33 cellular contexts compared by ENCODE assay signal in the genomic region with DNA sequence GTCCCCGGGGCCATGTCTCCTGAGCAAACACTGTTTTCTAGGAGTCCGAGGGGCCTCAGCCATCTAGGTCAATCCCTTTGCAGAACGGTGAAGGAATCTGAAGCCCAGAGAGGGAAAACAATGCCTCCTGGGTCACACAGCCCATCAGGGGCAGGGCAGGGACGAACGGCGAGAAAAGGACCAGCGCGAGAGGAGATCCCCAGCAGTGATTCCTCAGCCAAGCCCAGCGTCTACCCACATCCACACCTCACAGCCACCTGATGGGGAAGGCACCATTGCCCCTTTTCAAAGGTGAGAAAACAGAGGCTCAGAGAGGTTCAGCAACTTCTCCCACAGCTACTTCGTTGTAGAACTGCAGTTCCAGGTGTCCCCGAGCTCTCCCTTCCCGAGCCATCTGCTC. TPM values are rescaled to one million over a fixed set of nuclear protein-coding genes. Genes with fewer than 3 reads are reported as not detected.
"Had no signal": no experiment of that assay in that cellular context is flagged by ENCODE, and none has a peak within 500 bp of the region (broad histone marks: within the 10 kb centered on the region; RNA-seq: fewer than 3 reads in every experiment).

No MANE protein-coding gene starts in this region.

- H3K4me3 ChIP-seq: adrenal gland, body of pancreas, esophagus squamous epithelium, gastroesophageal sphincter, heart right ventricle had no signal

- H3K27ac ChIP-seq: adrenal gland, body of pancreas, epithelial cell of prostate, esophagus squamous epithelium, gastroesophageal sphincter, heart right ventricle had no signal

- ATAC-seq: activated CD4-positive, alpha-beta T cell treated with anti-CD3 and anti-CD28 coated beads for 36 hours; activated CD8-positive, alpha-beta memory T cell treated with anti-CD3 and anti-CD28 coated beads, Interleukin-2, amount 10 ng/mL, durations not matched to agents 7 days and 5 days; activated CD8-positive, alpha-beta T cell treated with anti-CD3 and anti-CD28 coated beads, Interleukin-2, amount 10 ng/mL, durations not matched to agents 7 days and 5 days; activated naive CD8-positive, alpha-beta T cell treated with anti-CD3 and anti-CD28 coated beads, Interleukin-2, amount 50 U/mL, for 24 hours; gastroesophageal sphincter; heart right ventricle; T-helper 17 cell had no signal

- DNase-seq: activated CD4-positive, alpha-beta memory T cell treated with anti-CD3 and anti-CD28 coated beads for 36 hours; activated CD4-positive, alpha-beta T cell treated with anti-CD3 and anti-CD28 coated beads for 36 hours; activated CD4-positive, alpha-beta T cell treated with anti-CD3 and anti-CD28 coated beads, Interleukin-2, amount 10 ng/mL, durations not matched to agents 24 days and 14 days; activated CD4-positive, CD25-positive, alpha-beta regulatory T cell; activated CD4-positive, CD25-positive, alpha-beta regulatory T cell treated with anti-CD3 and anti-CD28 coated beads, Interleukin-2, amount 50 U/mL, for 72 hours; activated CD8-positive, alpha-beta memory T cell treated with anti-CD3 and anti-CD28 coated beads, Interleukin-2, amount 10 ng/mL, durations not matched to agents 7 days and 5 days; activated CD8-positive, alpha-beta memory T cell treated with anti-CD3 and anti-CD28 coated beads, Interleukin-2, amount 50 U/mL, for 4 hours; activated CD8-positive, alpha-beta T cell treated with anti-CD3 and anti-CD28 coated beads, Interleukin-2, amount 10 ng/mL, durations not matched to agents 7 days and 5 days; activated effector memory CD4-positive, alpha-beta T cell treated with anti-CD3 and anti-CD28 coated beads, Interleukin-2, amount 50 U/mL, for 16 hours; activated naive CD4-positive, alpha-beta T cell treated with anti-CD3 and anti-CD28 coated beads for 36 hours; activated naive CD8-positive, alpha-beta T cell treated with anti-CD3 and anti-CD28 coated beads for 36 hours; activated naive CD8-positive, alpha-beta T cell treated with anti-CD3 and anti-CD28 coated beads, Interleukin-2, amount 50 U/mL, for 24 hours; activated T-cell treated with anti-CD3 and anti-CD28 coated beads, Interleukin-2, amount 50 U/mL, for 1 hour; activated T-cell treated with anti-CD3 and anti-CD28 coated beads, Interleukin-2, amount 50 U/mL, for 48 hours; amygdala; aorta; caudate nucleus; cortex of kidney; dermis blood vessel endothelial cell; effector CD8-positive, alpha-beta T cell; esophagus squamous epithelium; foreskin melanocyte; heart right ventricle; T-helper 17 cell; T1000 had no signal

- FAIRE-seq: colon, endometrium, endothelial cell of umbilical vein had no signal

- H3K4me1 ChIP-seq: adrenal gland had no signal

- H3K36me3 ChIP-seq: adrenal gland, esophagus squamous epithelium, gastroesophageal sphincter, heart right ventricle had no signal

RNA-seq across cellular contexts. Expression of a gene that starts 31.7 kb away (rescaled TPM):
- total RNA-seq: activated CD4-positive, alpha-beta memory T cell treated with anti-CD3 and anti-CD28 coated beads for 36 hours; activated CD4-positive, alpha-beta T cell treated with anti-CD3 and anti-CD28 coated beads, Interleukin-2, amount 10 ng/mL, durations not matched to agents 24 days and 14 days; activated CD8-positive, alpha-beta memory T cell treated with anti-CD3 and anti-CD28 coated beads for 36 hours; activated CD8-positive, alpha-beta memory T cell treated with anti-CD3 and anti-CD28 coated beads, Interleukin-2, amount 10 ng/mL, durations not matched to agents 7 days and 5 days; activated CD8-positive, alpha-beta T cell treated with anti-CD3 and anti-CD28 coated beads, Interleukin-2, amount 10 ng/mL, durations not matched to agents 7 days and 5 days; endothelial cell of umbilical vein; T-helper 17 cell had no signal
